2 cellular contexts compared by ENCODE assay signal in the genomic region with DNA sequence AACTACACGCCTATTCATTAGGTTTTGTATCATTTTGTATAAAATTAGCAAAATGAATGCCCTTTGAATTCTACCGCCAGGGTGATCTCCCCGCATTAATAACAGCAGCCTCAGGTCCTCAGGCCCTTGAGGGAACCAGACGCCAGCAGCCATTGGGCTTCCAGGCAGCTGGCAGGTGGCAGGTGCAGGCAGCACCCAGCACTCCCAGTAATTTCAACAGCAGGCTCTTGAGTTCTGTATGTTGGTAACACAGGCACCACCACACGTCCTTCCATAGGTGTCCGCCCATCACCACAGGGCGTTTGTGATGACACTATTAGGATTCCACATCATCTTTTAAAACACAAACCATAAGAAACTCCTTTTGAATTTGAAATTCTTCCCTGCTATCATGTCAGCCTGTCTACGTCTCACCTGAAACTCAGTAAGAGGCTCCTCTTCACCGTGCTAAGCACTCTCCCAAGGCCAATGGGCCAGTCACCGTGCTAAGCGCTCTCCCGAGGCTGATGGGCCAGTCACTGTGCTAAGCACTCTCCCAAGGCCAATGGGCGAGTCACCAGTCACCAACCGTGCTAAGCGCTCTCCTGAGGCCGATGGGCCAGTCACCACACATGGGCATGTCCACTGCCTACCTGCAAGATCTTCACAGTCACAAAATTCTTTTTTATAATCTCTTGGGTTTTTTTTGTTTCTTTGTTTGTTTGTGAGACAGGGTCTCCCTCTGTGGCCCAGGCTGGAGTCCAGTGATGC.
TF ChIP-seq lines count a peak whose summit lies in the region.

No MANE protein-coding gene starts in this region.

TF ChIP-seq in SK-N-SH, 30 proteins besides CTCF, POLR2A, EP300 and RAD21:
- no peak for TF ChIP-seq YY1 (IDR thresholded peaks at IDR 0.05; ENCODE audit: low read depth)
- TF ChIP-seq POLR2AphosphoS5 (IDR thresholded peaks at IDR 0.05; ENCODE audit: low read depth, low read length), result no peak
- no peak for TF ChIP-seq RXRA (IDR thresholded peaks at IDR 0.05; ENCODE audit: borderline replicate concordance, low read depth)
- no peak for TF ChIP-seq SMC3 (IDR thresholded peaks at IDR 0.05; ENCODE audit: low read depth, low read length)
- TF ChIP-seq, protein P1, sequence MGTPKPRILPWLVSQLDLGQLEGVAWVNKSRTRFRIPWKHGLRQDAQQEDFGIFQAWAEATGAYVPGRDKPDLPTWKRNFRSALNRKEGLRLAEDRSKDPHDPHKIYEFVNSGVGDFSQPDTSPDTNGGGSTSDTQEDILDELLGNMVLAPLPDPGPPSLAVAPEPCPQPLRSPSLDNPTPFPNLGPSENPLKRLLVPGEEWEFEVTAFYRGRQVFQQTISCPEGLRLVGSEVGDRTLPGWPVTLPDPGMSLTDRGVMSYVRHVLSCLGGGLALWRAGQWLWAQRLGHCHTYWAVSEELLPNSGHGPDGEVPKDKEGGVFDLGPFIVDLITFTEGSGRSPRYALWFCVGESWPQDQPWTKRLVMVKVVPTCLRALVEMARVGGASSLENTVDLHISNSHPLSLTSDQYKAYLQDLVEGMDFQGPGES (IDR thresholded peaks at IDR 0.05; ENCODE audit: low read depth, low read length), result no peak
- TF ChIP-seq MXI1 (IDR thresholded peaks at IDR 0.05; ENCODE audit: low read depth, low read length), result no peak
- TF ChIP-seq GABPA (IDR thresholded peaks at IDR 0.05; ENCODE audit: low read depth), result no peak
- TF ChIP-seq, protein P2, sequence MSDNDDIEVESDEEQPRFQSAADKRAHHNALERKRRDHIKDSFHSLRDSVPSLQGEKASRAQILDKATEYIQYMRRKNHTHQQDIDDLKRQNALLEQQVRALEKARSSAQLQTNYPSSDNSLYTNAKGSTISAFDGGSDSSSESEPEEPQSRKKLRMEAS (IDR thresholded peaks at IDR 0.05; ENCODE audit: low read depth), result no peak
- TF ChIP-seq GATA2 (CRISPR knock-in tag; IDR thresholded peaks at IDR 0.05), result no peak
- TF ChIP-seq RFX5 (IDR thresholded peaks at IDR 0.05; ENCODE audit: low read length), result no peak
- TF ChIP-seq, protein P3, sequence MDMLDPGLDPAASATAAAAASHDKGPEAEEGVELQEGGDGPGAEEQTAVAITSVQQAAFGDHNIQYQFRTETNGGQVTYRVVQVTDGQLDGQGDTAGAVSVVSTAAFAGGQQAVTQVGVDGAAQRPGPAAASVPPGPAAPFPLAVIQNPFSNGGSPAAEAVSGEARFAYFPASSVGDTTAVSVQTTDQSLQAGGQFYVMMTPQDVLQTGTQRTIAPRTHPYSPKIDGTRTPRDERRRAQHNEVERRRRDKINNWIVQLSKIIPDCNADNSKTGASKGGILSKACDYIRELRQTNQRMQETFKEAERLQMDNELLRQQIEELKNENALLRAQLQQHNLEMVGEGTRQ (IDR thresholded peaks at IDR 0.05; ENCODE audit: borderline replicate concordance, low read depth, low read length), result no peak
- TF ChIP-seq, protein P4, sequence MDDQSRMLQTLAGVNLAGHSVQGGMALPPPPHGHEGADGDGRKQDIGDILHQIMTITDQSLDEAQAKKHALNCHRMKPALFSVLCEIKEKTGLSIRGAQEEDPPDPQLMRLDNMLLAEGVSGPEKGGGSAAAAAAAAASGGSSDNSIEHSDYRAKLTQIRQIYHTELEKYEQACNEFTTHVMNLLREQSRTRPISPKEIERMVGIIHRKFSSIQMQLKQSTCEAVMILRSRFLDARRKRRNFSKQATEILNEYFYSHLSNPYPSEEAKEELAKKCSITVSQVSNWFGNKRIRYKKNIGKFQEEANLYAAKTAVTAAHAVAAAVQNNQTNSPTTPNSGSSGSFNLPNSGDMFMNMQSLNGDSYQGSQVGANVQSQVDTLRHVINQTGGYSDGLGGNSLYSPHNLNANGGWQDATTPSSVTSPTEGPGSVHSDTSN (IDR thresholded peaks at IDR 0.05), result no peak
- no peak for TF ChIP-seq NRF1 (IDR thresholded peaks at IDR 0.05; ENCODE audit: low read depth, low read length)
- TF ChIP-seq FOXM1 (IDR thresholded peaks at IDR 0.05; ENCODE audit: low read depth), result no peak
- TF ChIP-seq, protein P5, sequence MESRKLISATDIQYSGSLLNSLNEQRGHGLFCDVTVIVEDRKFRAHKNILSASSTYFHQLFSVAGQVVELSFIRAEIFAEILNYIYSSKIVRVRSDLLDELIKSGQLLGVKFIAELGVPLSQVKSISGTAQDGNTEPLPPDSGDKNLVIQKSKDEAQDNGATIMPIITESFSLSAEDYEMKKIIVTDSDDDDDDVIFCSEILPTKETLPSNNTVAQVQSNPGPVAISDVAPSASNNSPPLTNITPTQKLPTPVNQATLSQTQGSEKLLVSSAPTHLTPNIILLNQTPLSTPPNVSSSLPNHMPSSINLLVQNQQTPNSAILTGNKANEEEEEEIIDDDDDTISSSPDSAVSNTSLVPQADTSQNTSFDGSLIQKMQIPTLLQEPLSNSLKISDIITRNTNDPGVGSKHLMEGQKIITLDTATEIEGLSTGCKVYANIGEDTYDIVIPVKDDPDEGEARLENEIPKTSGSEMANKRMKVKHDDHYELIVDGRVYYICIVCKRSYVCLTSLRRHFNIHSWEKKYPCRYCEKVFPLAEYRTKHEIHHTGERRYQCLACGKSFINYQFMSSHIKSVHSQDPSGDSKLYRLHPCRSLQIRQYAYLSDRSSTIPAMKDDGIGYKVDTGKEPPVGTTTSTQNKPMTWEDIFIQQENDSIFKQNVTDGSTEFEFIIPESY (IDR thresholded peaks at IDR 0.05; ENCODE audit: borderline replicate concordance, low read depth), result no peak
- TF ChIP-seq JUND (IDR thresholded peaks at IDR 0.05), result no peak
- no peak for TF ChIP-seq ELF1 (IDR thresholded peaks at IDR 0.05)
- no peak for TF ChIP-seq TEAD4 (IDR thresholded peaks at IDR 0.05; ENCODE audit: borderline replicate concordance, insufficient read depth)
- no peak for TF ChIP-seq NFIC (IDR thresholded peaks at IDR 0.05; ENCODE audit: borderline replicate concordance)
- TF ChIP-seq, protein P6, sequence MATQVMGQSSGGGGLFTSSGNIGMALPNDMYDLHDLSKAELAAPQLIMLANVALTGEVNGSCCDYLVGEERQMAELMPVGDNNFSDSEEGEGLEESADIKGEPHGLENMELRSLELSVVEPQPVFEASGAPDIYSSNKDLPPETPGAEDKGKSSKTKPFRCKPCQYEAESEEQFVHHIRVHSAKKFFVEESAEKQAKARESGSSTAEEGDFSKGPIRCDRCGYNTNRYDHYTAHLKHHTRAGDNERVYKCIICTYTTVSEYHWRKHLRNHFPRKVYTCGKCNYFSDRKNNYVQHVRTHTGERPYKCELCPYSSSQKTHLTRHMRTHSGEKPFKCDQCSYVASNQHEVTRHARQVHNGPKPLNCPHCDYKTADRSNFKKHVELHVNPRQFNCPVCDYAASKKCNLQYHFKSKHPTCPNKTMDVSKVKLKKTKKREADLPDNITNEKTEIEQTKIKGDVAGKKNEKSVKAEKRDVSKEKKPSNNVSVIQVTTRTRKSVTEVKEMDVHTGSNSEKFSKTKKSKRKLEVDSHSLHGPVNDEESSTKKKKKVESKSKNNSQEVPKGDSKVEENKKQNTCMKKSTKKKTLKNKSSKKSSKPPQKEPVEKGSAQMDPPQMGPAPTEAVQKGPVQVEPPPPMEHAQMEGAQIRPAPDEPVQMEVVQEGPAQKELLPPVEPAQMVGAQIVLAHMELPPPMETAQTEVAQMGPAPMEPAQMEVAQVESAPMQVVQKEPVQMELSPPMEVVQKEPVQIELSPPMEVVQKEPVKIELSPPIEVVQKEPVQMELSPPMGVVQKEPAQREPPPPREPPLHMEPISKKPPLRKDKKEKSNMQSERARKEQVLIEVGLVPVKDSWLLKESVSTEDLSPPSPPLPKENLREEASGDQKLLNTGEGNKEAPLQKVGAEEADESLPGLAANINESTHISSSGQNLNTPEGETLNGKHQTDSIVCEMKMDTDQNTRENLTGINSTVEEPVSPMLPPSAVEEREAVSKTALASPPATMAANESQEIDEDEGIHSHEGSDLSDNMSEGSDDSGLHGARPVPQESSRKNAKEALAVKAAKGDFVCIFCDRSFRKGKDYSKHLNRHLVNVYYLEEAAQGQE (IDR thresholded peaks at IDR 0.05; ENCODE audit: low read depth, low read length), result no peak
TF ChIP-seq in SK-N-SH: peak in this region for 0.

TF ChIP-seq in SK-N-SH treated with all-trans-retinoic acid at 6 μM for 48 hours, 23 proteins besides CTCF, POLR2A, EP300 and RAD21:
- TF ChIP-seq TOX (CRISPR knock-in tag; IDR thresholded peaks at IDR 0.05; ENCODE audit: borderline replicate concordance), result no peak
- no peak for TF ChIP-seq ZFP3 (CRISPR knock-in tag; IDR thresholded peaks at IDR 0.05)
- TF ChIP-seq PPARA (CRISPR knock-in tag; IDR thresholded peaks at IDR 0.05; ENCODE audit: borderline replicate concordance), result no peak
- no peak for TF ChIP-seq ZNF70 (CRISPR knock-in tag; IDR thresholded peaks at IDR 0.05)
- TF ChIP-seq, protein P7, sequence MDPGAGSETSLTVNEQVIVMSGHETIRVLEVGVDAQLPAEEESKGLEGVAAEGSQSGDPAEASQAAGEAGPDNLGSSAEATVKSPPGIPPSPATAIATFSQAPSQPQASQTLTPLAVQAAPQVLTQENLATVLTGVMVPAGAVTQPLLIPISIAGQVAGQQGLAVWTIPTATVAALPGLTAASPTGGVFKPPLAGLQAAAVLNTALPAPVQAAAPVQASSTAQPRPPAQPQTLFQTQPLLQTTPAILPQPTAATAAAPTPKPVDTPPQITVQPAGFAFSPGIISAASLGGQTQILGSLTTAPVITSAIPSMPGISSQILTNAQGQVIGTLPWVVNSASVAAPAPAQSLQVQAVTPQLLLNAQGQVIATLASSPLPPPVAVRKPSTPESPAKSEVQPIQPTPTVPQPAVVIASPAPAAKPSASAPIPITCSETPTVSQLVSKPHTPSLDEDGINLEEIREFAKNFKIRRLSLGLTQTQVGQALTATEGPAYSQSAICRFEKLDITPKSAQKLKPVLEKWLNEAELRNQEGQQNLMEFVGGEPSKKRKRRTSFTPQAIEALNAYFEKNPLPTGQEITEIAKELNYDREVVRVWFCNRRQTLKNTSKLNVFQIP (CRISPR knock-in tag; IDR thresholded peaks at IDR 0.05; ENCODE audit: borderline replicate concordance, low read depth), result no peak
- no peak for TF ChIP-seq ISL1 (CRISPR knock-in tag; IDR thresholded peaks at IDR 0.05)
- TF ChIP-seq TCF4 (CRISPR knock-in tag; IDR thresholded peaks at IDR 0.05; ENCODE audit: borderline replicate concordance), result no peak
- TF ChIP-seq ESRRG (CRISPR knock-in tag; IDR thresholded peaks at IDR 0.05), result no peak
- TF ChIP-seq, protein P8, sequence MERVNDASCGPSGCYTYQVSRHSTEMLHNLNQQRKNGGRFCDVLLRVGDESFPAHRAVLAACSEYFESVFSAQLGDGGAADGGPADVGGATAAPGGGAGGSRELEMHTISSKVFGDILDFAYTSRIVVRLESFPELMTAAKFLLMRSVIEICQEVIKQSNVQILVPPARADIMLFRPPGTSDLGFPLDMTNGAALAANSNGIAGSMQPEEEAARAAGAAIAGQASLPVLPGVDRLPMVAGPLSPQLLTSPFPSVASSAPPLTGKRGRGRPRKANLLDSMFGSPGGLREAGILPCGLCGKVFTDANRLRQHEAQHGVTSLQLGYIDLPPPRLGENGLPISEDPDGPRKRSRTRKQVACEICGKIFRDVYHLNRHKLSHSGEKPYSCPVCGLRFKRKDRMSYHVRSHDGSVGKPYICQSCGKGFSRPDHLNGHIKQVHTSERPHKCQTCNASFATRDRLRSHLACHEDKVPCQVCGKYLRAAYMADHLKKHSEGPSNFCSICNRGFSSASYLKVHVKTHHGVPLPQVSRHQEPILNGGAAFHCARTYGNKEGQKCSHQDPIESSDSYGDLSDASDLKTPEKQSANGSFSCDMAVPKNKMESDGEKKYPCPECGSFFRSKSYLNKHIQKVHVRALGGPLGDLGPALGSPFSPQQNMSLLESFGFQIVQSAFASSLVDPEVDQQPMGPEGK (CRISPR knock-in tag; IDR thresholded peaks at IDR 0.05; ENCODE audit: borderline replicate concordance), result no peak
- no peak for TF ChIP-seq ZNF8 (CRISPR knock-in tag; IDR thresholded peaks at IDR 0.05)
- TF ChIP-seq ARNTL (CRISPR knock-in tag; IDR thresholded peaks at IDR 0.05; ENCODE audit: borderline replicate concordance, low read depth), result no peak
- TF ChIP-seq SNAI2 (CRISPR knock-in tag; IDR thresholded peaks at IDR 0.05), result no peak
- TF ChIP-seq CSDC2 (CRISPR knock-in tag; IDR thresholded peaks at IDR 0.05), result no peak
TF ChIP-seq in SK-N-SH treated with all-trans-retinoic acid at 6 μM for 48 hours: peak in this region for 0.
